1 cellular context compared by ENCODE assay signal in genomic region chr6:133034509-133035206, GRCh38.
TF ChIP-seq lines count a peak whose summit lies in the region.

No MANE protein-coding gene starts in this region.

TF ChIP-seq in HepG2, 621 proteins besides CTCF, POLR2A, EP300 and RAD21 (continued from another document and continues in another):
- TF ChIP-seq, protein P1, sequence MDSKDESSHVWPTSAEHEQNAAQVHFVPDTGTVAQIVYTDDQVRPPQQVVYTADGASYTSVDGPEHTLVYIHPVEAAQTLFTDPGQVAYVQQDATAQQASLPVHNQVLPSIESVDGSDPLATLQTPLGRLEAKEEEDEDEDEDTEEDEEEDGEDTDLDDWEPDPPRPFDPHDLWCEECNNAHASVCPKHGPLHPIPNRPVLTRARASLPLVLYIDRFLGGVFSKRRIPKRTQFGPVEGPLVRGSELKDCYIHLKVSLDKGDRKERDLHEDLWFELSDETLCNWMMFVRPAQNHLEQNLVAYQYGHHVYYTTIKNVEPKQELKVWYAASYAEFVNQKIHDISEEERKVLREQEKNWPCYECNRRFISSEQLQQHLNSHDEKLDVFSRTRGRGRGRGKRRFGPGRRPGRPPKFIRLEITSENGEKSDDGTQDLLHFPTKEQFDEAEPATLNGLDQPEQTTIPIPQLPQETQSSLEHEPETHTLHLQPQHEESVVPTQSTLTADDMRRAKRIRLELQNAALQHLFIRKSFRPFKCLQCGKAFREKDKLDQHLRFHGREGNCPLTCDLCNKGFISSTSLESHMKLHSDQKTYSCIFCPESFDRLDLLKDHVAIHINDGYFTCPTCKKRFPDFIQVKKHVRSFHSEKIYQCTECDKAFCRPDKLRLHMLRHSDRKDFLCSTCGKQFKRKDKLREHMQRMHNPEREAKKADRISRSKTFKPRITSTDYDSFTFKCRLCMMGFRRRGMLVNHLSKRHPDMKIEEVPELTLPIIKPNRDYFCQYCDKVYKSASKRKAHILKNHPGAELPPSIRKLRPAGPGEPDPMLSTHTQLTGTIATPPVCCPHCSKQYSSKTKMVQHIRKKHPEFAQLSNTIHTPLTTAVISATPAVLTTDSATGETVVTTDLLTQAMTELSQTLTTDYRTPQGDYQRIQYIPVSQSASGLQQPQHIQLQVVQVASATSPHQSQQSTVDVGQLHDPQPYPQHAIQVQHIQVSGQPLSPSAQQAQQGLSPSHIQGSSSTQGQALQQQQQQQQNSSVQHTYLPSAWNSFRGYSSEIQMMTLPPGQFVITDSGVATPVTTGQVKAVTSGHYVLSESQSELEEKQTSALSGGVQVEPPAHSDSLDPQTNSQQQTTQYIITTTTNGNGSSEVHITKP (CRISPR knock-in tag; IDR thresholded peaks at IDR 0.05; ENCODE audit: low read depth), result no peak
- TF ChIP-seq MLXIP (CRISPR knock-in tag; IDR thresholded peaks at IDR 0.05; ENCODE audit: borderline replicate concordance) (no peak), ZMAT5 (CRISPR knock-in tag; IDR thresholded peaks at IDR 0.05; ENCODE audit: borderline replicate concordance, low read depth) (no peak), BRF2 (CRISPR knock-in tag; IDR thresholded peaks at IDR 0.05) (no peak), TARDBP (CRISPR knock-in tag; IDR thresholded peaks at IDR 0.05) (peak; percentile 82; the same call in 1 of the 2 replicates), FOXK2 (IDR thresholded peaks at IDR 0.05) (no peak), TCF7 (IDR thresholded peaks at IDR 0.05; ENCODE audit: low read depth) (peak; percentile 97), PHB2 (IDR thresholded peaks at IDR 0.05; ENCODE audit: partially characterized antibody) (no peak), IRF2 (CRISPR knock-in tag; IDR thresholded peaks at IDR 0.05) (peak; percentile 61; the same call in 1 of the 2 replicates), FLYWCH1 (CRISPR knock-in tag; IDR thresholded peaks at IDR 0.05) (no peak), ATAD3A (CRISPR knock-in tag; IDR thresholded peaks at IDR 0.05) (no peak), PAX8 (CRISPR knock-in tag; IDR thresholded peaks at IDR 0.05; ENCODE audit: borderline replicate concordance) (no peak), THYN1 (CRISPR knock-in tag; IDR thresholded peaks at IDR 0.05; ENCODE audit: borderline replicate concordance, low read depth) (no peak), HCFC1 (IDR thresholded peaks at IDR 0.05; ENCODE audit: low read depth, low read length) (no peak), HMG20B (CRISPR knock-in tag; conservative IDR thresholded peaks at IDR 0.05) (peak; percentile 80), BRD4 (CRISPR knock-in tag; IDR thresholded peaks at IDR 0.05) (no peak), ZNF121 (CRISPR knock-in tag; IDR thresholded peaks at IDR 0.05) (no peak), ZNF136 (CRISPR knock-in tag; IDR thresholded peaks at IDR 0.05; ENCODE audit: low read depth) (no peak), SMAD3 (CRISPR knock-in tag; IDR thresholded peaks at IDR 0.05) (peak; percentile 83), CHCHD3 (CRISPR knock-in tag; IDR thresholded peaks at IDR 0.05) (no peak), RORA (CRISPR knock-in tag; IDR thresholded peaks at IDR 0.05) (peak; percentile 80; the same call in 1 of the 2 replicates), HDAC2 (CRISPR knock-in tag; IDR thresholded peaks at IDR 0.05) (peak; percentile 83), CEBPB (IDR thresholded peaks at IDR 0.05; ENCODE audit: borderline replicate concordance, low read depth, low read length) (peak; percentile 30; the same call in 1 of the 2 replicates), NFE2 (CRISPR knock-in tag; IDR thresholded peaks at IDR 0.05) (peak; percentile 92), ZNF10 (CRISPR knock-in tag; IDR thresholded peaks at IDR 0.05; ENCODE audit: borderline replicate concordance, low read depth) (no peak), HOMEZ (CRISPR knock-in tag; IDR thresholded peaks at IDR 0.05; ENCODE audit: low read depth) (peak; percentile 96), ZNF20 (CRISPR knock-in tag; IDR thresholded peaks at IDR 0.05) (no peak), HIVEP1 (CRISPR knock-in tag; IDR thresholded peaks at IDR 0.05) (no peak), NCOR1 (IDR thresholded peaks at IDR 0.05; ENCODE audit: borderline replicate concordance, low read length) (peak; percentile 79; the same call in 1 of the 2 replicates), STAT5B (CRISPR knock-in tag; IDR thresholded peaks at IDR 0.05) (no peak), ATF6 (CRISPR knock-in tag; conservative IDR thresholded peaks at IDR 0.05) (no peak; the same call in 1 of the 2 replicates), NFIB (CRISPR knock-in tag; IDR thresholded peaks at IDR 0.05; ENCODE audit: borderline replicate concordance) (no peak), ZNF550 (CRISPR knock-in tag; IDR thresholded peaks at IDR 0.05; ENCODE audit: borderline replicate concordance) (no peak), TEAD3 (CRISPR knock-in tag; optimal IDR thresholded peaks at IDR 0.05; ENCODE audit: borderline replicate concordance) (peak; percentile 81), SRSF4 (IDR thresholded peaks at IDR 0.05; ENCODE audit: low read depth, low read length, poor library complexity, severe bottlenecking) (no peak), KDM2A (CRISPR knock-in tag; IDR thresholded peaks at IDR 0.05; ENCODE audit: borderline replicate concordance, low read depth) (no peak; the same call in 1 of the 2 replicates), ELF1 (CRISPR knock-in tag; IDR thresholded peaks at IDR 0.05) (peak; percentile 25; the same call in 1 of the 2 replicates), ZNF224 (CRISPR knock-in tag; IDR thresholded peaks at IDR 0.05) (no peak)
- TF ChIP-seq, protein P2, sequence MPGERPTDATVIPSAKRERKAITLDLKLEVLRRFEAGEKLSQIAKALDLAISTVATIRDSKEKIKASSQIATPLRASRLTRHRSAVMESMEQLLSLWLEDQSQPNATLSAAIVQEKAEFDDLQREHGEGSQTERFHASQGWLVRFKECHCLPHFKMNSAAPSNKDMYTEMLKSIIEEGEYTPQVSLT (CRISPR knock-in tag; IDR thresholded peaks at IDR 0.05; ENCODE audit: borderline replicate concordance, low read depth), result no peak
- TF ChIP-seq, protein P3, sequence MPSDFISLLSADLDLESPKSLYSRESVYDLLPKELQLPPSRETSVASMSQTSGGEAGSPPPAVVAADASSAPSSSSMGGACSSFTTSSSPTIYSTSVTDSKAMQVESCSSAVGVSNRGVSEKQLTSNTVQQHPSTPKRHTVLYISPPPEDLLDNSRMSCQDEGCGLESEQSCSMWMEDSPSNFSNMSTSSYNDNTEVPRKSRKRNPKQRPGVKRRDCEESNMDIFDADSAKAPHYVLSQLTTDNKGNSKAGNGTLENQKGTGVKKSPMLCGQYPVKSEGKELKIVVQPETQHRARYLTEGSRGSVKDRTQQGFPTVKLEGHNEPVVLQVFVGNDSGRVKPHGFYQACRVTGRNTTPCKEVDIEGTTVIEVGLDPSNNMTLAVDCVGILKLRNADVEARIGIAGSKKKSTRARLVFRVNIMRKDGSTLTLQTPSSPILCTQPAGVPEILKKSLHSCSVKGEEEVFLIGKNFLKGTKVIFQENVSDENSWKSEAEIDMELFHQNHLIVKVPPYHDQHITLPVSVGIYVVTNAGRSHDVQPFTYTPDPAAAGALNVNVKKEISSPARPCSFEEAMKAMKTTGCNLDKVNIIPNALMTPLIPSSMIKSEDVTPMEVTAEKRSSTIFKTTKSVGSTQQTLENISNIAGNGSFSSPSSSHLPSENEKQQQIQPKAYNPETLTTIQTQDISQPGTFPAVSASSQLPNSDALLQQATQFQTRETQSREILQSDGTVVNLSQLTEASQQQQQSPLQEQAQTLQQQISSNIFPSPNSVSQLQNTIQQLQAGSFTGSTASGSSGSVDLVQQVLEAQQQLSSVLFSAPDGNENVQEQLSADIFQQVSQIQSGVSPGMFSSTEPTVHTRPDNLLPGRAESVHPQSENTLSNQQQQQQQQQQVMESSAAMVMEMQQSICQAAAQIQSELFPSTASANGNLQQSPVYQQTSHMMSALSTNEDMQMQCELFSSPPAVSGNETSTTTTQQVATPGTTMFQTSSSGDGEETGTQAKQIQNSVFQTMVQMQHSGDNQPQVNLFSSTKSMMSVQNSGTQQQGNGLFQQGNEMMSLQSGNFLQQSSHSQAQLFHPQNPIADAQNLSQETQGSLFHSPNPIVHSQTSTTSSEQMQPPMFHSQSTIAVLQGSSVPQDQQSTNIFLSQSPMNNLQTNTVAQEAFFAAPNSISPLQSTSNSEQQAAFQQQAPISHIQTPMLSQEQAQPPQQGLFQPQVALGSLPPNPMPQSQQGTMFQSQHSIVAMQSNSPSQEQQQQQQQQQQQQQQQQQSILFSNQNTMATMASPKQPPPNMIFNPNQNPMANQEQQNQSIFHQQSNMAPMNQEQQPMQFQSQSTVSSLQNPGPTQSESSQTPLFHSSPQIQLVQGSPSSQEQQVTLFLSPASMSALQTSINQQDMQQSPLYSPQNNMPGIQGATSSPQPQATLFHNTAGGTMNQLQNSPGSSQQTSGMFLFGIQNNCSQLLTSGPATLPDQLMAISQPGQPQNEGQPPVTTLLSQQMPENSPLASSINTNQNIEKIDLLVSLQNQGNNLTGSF (CRISPR knock-in tag; IDR thresholded peaks at IDR 0.05), result no peak
- TF ChIP-seq, protein P4, sequence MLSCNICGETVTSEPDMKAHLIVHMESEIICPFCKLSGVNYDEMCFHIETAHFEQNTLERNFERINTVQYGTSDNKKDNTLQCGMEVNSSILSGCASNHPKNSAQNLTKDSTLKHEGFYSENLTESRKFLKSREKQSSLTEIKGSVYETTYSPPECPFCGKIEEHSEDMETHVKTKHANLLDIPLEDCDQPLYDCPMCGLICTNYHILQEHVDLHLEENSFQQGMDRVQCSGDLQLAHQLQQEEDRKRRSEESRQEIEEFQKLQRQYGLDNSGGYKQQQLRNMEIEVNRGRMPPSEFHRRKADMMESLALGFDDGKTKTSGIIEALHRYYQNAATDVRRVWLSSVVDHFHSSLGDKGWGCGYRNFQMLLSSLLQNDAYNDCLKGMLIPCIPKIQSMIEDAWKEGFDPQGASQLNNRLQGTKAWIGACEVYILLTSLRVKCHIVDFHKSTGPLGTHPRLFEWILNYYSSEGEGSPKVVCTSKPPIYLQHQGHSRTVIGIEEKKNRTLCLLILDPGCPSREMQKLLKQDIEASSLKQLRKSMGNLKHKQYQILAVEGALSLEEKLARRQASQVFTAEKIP (CRISPR knock-in tag; IDR thresholded peaks at IDR 0.05; ENCODE audit: borderline replicate concordance), result no peak
- TF ChIP-seq, protein P5, sequence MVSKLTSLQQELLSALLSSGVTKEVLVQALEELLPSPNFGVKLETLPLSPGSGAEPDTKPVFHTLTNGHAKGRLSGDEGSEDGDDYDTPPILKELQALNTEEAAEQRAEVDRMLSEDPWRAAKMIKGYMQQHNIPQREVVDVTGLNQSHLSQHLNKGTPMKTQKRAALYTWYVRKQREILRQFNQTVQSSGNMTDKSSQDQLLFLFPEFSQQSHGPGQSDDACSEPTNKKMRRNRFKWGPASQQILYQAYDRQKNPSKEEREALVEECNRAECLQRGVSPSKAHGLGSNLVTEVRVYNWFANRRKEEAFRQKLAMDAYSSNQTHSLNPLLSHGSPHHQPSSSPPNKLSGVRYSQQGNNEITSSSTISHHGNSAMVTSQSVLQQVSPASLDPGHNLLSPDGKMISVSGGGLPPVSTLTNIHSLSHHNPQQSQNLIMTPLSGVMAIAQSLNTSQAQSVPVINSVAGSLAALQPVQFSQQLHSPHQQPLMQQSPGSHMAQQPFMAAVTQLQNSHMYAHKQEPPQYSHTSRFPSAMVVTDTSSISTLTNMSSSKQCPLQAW (CRISPR knock-in tag; IDR thresholded peaks at IDR 0.05), result no peak
